Comparison of ENCODE assay signal across 14 cellular contexts in the genomic region with DNA sequence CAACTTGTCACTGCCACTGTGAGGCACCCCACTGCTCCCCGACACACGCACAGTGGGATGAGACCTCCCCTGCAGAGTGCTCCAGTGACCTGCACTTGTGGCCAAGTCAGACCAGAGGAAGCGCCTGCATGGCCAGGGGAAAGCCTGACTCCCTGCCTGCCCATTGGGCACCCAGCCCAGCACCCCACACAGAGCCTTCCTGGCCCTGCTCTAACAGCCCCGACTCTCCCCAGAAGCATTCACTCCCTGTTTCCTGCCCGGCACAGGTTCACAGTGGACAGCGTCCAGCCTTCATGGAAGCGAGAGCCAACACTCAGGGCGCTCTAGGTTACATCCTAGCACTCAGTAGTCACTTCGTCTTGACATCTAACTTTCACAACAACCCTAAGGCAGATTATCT. TPM values are rescaled to one million over a fixed set of nuclear protein-coding genes. Genes with fewer than 3 reads are reported as not detected.
"Had no signal": no experiment of that assay in that cellular context is flagged by ENCODE, and none has a peak within 500 bp of the region (broad histone marks: within the 10 kb centered on the region; RNA-seq: fewer than 3 reads in every experiment).

No MANE protein-coding gene starts in this region.

- H3K9me3 ChIP-seq: gastrocnemius medialis, mucosa of descending colon, ovary had no signal

- DNase-seq: activated CD4-positive, alpha-beta T cell treated with anti-CD3 and anti-CD28 coated beads, Interleukin-2, amount 10 ng/mL, durations not matched to agents 7 days and 5 days; activated CD4-positive, CD25-positive, alpha-beta regulatory T cell; activated CD8-positive, alpha-beta memory T cell treated with anti-CD3 and anti-CD28 coated beads for 24 hours; activated naive CD4-positive, alpha-beta T cell treated with anti-CD3 and anti-CD28 coated beads for 36 hours; gastrocnemius medialis; hippocampal formation; kidney glomerular epithelial cell; mucosa of descending colon; natural killer cell; ovary; small intestine; T-helper 2 cell had no signal

- H3K27ac ChIP-seq: gastrocnemius medialis, ovary had no signal

- H3K27ac Mint-ChIP-seq: activated CD4-positive, alpha-beta T cell treated with anti-CD3 and anti-CD28 coated beads, Interleukin-2, amount 10 ng/mL, durations not matched to agents 7 days and 5 days; activated naive CD4-positive, alpha-beta T cell treated with anti-CD3 and anti-CD28 coated beads for 36 hours had no signal

- H3K36me3 ChIP-seq: gastrocnemius medialis, ovary had no signal

- H3K4me1 Mint-ChIP-seq: activated CD4-positive, alpha-beta T cell treated with anti-CD3 and anti-CD28 coated beads, Interleukin-2, amount 10 ng/mL, durations not matched to agents 7 days and 5 days had no signal

- H3K36me3 Mint-ChIP-seq: natural killer cell had no signal

- H3K9me3 Mint-ChIP-seq: activated CD4-positive, alpha-beta T cell treated with anti-CD3 and anti-CD28 coated beads, Interleukin-2, amount 10 ng/mL, durations not matched to agents 7 days and 5 days; activated naive CD4-positive, alpha-beta T cell treated with anti-CD3 and anti-CD28 coated beads for 36 hours; natural killer cell had no signal

- H3K27me3 ChIP-seq: gastrocnemius medialis, ovary had no signal

- H3K4me3 Mint-ChIP-seq: activated CD4-positive, alpha-beta T cell treated with anti-CD3 and anti-CD28 coated beads, Interleukin-2, amount 10 ng/mL, durations not matched to agents 7 days and 5 days; activated naive CD4-positive, alpha-beta T cell treated with anti-CD3 and anti-CD28 coated beads for 36 hours; natural killer cell had no signal

- H3K4me3 ChIP-seq: gastrocnemius medialis, lung, mucosa of descending colon, ovary had no signal

- ATAC-seq: gastrocnemius medialis, mucosa of descending colon, natural killer cell had no signal

RNA-seq across cellular contexts. Expression of gene RBPMS2, which starts 27.8 kb away (rescaled TPM):
- total RNA-seq: activated naive CD4-positive, alpha-beta T cell treated with anti-CD3 and anti-CD28 coated beads for 36 hours; fibroblast of lung had no signal
